ENCODE assay signal across 8 cellular contexts in genomic region chr2:168493219-168493618, GRCh38. TPM values are rescaled to one million over a fixed set of nuclear protein-coding genes. Genes with fewer than 3 reads are reported as not detected.
DNase-seq lines count a peak whose midpoint lies in the region; ATAC-seq, FAIRE-seq and TF ChIP-seq lines count a peak whose summit lies in the region.
"Not testable (repeated sequence)": the region's sequence is repeated elsewhere in the genome, so short reads cannot be mapped to it uniquely, and the experiment has no call there.

No MANE protein-coding gene starts in this region.

- H3K4me3 ChIP-seq in Caco-2 (ENCODE audit: low read depth, low read length); colonic mucosa; left lung; thymus (ENCODE audit: low read length): not testable (repeated sequence)

- BruUV-seq in Caco-2 (replicated peaks; lab: Mats Ljungman, UMichigan) = not testable (repeated sequence)

- H3K4me3 Mint-ChIP-seq in Caco-2 (ENCODE audit: unreplicated experiment) = peak overlapping the region; percentile 56
- H3K4me3 Mint-ChIP-seq in activated T-helper 2 cell treated with anti-CD3 and anti-CD28 coated beads, Interferon-gamma antibody, Interleukin-2, Interleukin-4, amounts not matched to agents 10 μg/mL and 5 μg/mL and 100 μg/mL, durations not matched to agents 14 hours and 24 hours and 36 hours (ENCODE audit: low read depth) = peak overlapping the region; percentile 41
- H3K4me3 Mint-ChIP-seq in naive thymus-derived CD8-positive, alpha-beta T cell = peak overlapping the region in 2 of 10 donors; percentile 2 to 9

- not testable (repeated sequence) for H3K27me3 Mint-ChIP-seq in Caco-2 (ENCODE audit: insufficient read depth, unreplicated experiment); activated T-helper 2 cell treated with anti-CD3 and anti-CD28 coated beads, Interferon-gamma antibody, Interleukin-2, Interleukin-4, amounts not matched to agents 10 μg/mL and 5 μg/mL and 100 μg/mL, durations not matched to agents 14 hours and 24 hours and 36 hours (ENCODE audit: low read depth); naive thymus-derived CD8-positive, alpha-beta T cell

- intact Hi-C loops in Caco-2 (cut with micrococcal nuclease; ENCODE audit: unreplicated experiment) = loop anchor here (2.0 to 5.0 kb wide), 2 partner anchors 36 to 214 kb away; partner anchors contain the start of gene CERS6
- intact Hi-C loops in activated T-helper 2 cell treated with anti-CD3 and anti-CD28 coated beads, Interferon-gamma antibody, Interleukin-2, Interleukin-4, amounts not matched to agents 10 μg/mL and 5 μg/mL and 100 μg/mL, durations not matched to agents 14 hours and 24 hours and 36 hours (cut with micrococcal nuclease) = loop anchor here (5.0 to 10.0 kb wide), 3 partner anchors 146 to 1872 kb away; no protein-coding TSS in a partner anchor
- intact Hi-C loops in colonic mucosa (cut with DNase I); left lung (cut with DNase I): not testable (repeated sequence)

- H3K27ac ChIP-seq in colonic mucosa (peak overlapping the region; percentile 84), thymus (ENCODE audit: low read depth) (peak overlapping the region; percentile 33)
- not testable (repeated sequence) for H3K27ac ChIP-seq in left lung

- H3K9me3 ChIP-seq in Caco-2; colonic mucosa; left lung; thymus (ENCODE audit: control insufficient read depth): not testable (repeated sequence)

- DNase-seq in Caco-2 (peak; percentile 41 to 46), NCI-H510A treated with DMSO at 0.1 percent for 48 hours (lab: John Stamatoyannopoulos, UW) (peak; percentile 43), colonic mucosa (peak; percentile 68)
- DNase-seq in GM19239 (ENCODE audit: insufficient read length, low spot score); activated T-helper 2 cell treated with anti-CD3 and anti-CD28 coated beads, Interferon-gamma antibody, Interleukin-2, Interleukin-4, amounts not matched to agents 10 μg/mL and 5 μg/mL and 100 μg/mL, durations not matched to agents 14 hours and 24 hours and 36 hours (ENCODE audit: low spot score); left lung; naive thymus-derived CD8-positive, alpha-beta T cell: not testable (repeated sequence)

- peak; percentile 81 for FAIRE-seq in GM19239 (lab: Jason Lieb, UNC)

- POLR2A ChIA-PET in Caco-2 (lab: Charles Lee); naive thymus-derived CD8-positive, alpha-beta T cell (lab: Charles Lee): not testable (repeated sequence)

- TF ChIP-seq CTCF in Caco-2 (IDR thresholded peaks at IDR 0.05; ENCODE audit: insufficient read depth in 1 of 2, low read depth in 1 of 2, low read length in 1 of 2, severe bottlenecking in 1 of 2, unreplicated experiment in 1 of 2); colonic mucosa (IDR thresholded peaks at IDR 0.05); left lung (IDR thresholded peaks at IDR 0.05): not testable (repeated sequence)

- peak; percentile 62 for ATAC-seq in left lung
- ATAC-seq in naive thymus-derived CD8-positive, alpha-beta T cell = not testable (repeated sequence)

- H3K27me3 ChIP-seq in Caco-2 (replicated peaks; ENCODE audit: control insufficient read depth, insufficient read depth, low read length); colonic mucosa; left lung; thymus (ENCODE audit: control insufficient read depth, insufficient read depth): not testable (repeated sequence)

- H3K36me3 Mint-ChIP-seq in Caco-2 (ENCODE audit: insufficient read depth, unreplicated experiment) = not testable (repeated sequence)
- H3K36me3 Mint-ChIP-seq in activated T-helper 2 cell treated with anti-CD3 and anti-CD28 coated beads, Interferon-gamma antibody, Interleukin-2, Interleukin-4, amounts not matched to agents 10 μg/mL and 5 μg/mL and 100 μg/mL, durations not matched to agents 14 hours and 24 hours and 36 hours (ENCODE audit: low read depth) = peaks cover 47% of the 10 kb centered on the region
- H3K36me3 Mint-ChIP-seq in naive thymus-derived CD8-positive, alpha-beta T cell = peaks cover 0 to 11% (median 6%) of the 10 kb centered on the region in 3 donors

- H3K4me1 ChIP-seq in Caco-2 (peaks cover 46% of the 10 kb centered on the region), left lung (peaks cover 0 to 17% of the 10 kb centered on the region in 2 donors), thymus (ENCODE audit: control insufficient read depth, insufficient read depth, low read length) (peaks cover 14% of the 10 kb centered on the region)
- H3K4me1 ChIP-seq in colonic mucosa = not testable (repeated sequence)

- H3K9me3 Mint-ChIP-seq in Caco-2 (ENCODE audit: unreplicated experiment); naive thymus-derived CD8-positive, alpha-beta T cell: not testable (repeated sequence)
- peaks cover 21% of the 10 kb centered on the region for H3K9me3 Mint-ChIP-seq in activated T-helper 2 cell treated with anti-CD3 and anti-CD28 coated beads, Interferon-gamma antibody, Interleukin-2, Interleukin-4, amounts not matched to agents 10 μg/mL and 5 μg/mL and 100 μg/mL, durations not matched to agents 14 hours and 24 hours and 36 hours

- H3K4me1 Mint-ChIP-seq in Caco-2 (ENCODE audit: low read depth, unreplicated experiment) = peaks cover 59% of the 10 kb centered on the region
- peaks cover 73% of the 10 kb centered on the region for H3K4me1 Mint-ChIP-seq in activated T-helper 2 cell treated with anti-CD3 and anti-CD28 coated beads, Interferon-gamma antibody, Interleukin-2, Interleukin-4, amounts not matched to agents 10 μg/mL and 5 μg/mL and 100 μg/mL, durations not matched to agents 14 hours and 24 hours and 36 hours (ENCODE audit: low read depth)
- peaks cover 33 to 82% (median 74%) of the 10 kb centered on the region in 4 donors for H3K4me1 Mint-ChIP-seq in naive thymus-derived CD8-positive, alpha-beta T cell

- 97% methylated on average over 2 of the region's 2 CpGs for WGBS in thymus

- not testable (repeated sequence) for H3K9ac ChIP-seq in colonic mucosa (ENCODE audit: low read depth in 2 of 2, low read length in 2 of 2)

- CTCF ChIA-PET in Caco-2 (lab: Charles Lee) = interaction anchor here (1.1 to 1.6 kb wide), 3 partner anchors 15 to 212 kb away, joined by 3 to 4 read pairs (median 4); no protein-coding TSS in a partner anchor

- H3K27ac Mint-ChIP-seq in Caco-2 (ENCODE audit: unreplicated experiment) = peak overlapping the region; percentile 76
- H3K27ac Mint-ChIP-seq in activated T-helper 2 cell treated with anti-CD3 and anti-CD28 coated beads, Interferon-gamma antibody, Interleukin-2, Interleukin-4, amounts not matched to agents 10 μg/mL and 5 μg/mL and 100 μg/mL, durations not matched to agents 14 hours and 24 hours and 36 hours = peak overlapping the region; percentile 55
- H3K27ac Mint-ChIP-seq in naive thymus-derived CD8-positive, alpha-beta T cell = peak overlapping the region; percentile 13 to 89 (median 55)

- H3K36me3 ChIP-seq in Caco-2 (ENCODE audit: control insufficient read depth, insufficient read depth, low read length); colonic mucosa; left lung; thymus (ENCODE audit: control insufficient read depth, insufficient read depth): not testable (repeated sequence)

RNA-seq across cellular contexts. Expression of gene CERS6, which starts 37.1 kb away (rescaled TPM):
- total RNA-seq in Caco-2 (2022) (32.7 and 35.5 TPM in 2 replicates), colonic mucosa (10 to 100 TPM; 56.7 to 75.9 TPM), left lung (10 to 100 TPM; 18.8 to 24.5 TPM)
- total RNA-seq in activated T-helper 2 cell treated with anti-CD3 and anti-CD28 coated beads, Interferon-gamma antibody, Interleukin-2, Interleukin-4, amounts not matched to agents 10 μg/mL and 5 μg/mL and 100 μg/mL, durations not matched to agents 14 hours and 24 hours and 36 hours = 21.5 and 22.4 TPM in 2 replicates
- 10 to 100 TPM; 28.9 to 29.3 TPM for total RNA-seq in naive thymus-derived CD8-positive, alpha-beta T cell
- polyA plus RNA-seq in naive thymus-derived CD8-positive, alpha-beta T cell = 10 to 100 TPM in 2 of 3 donors, 1 to 10 TPM in 1; 9.5 to 17.4 (median 10.8) TPM
- polyA plus RNA-seq in thymus = 12.1 TPM
